ENCODE assay signal across 15 cellular contexts in genomic region chr2:55887351-55887750, GRCh38. TPM values are rescaled to one million over a fixed set of nuclear protein-coding genes. Genes with fewer than 3 reads are reported as not detected.
DNase-seq lines count a peak whose midpoint lies in the region; ATAC-seq and TF ChIP-seq lines count a peak whose summit lies in the region.
"Had no signal": no experiment of that assay in that cellular context is flagged by ENCODE, and none has a peak within 500 bp of the region (broad histone marks: within the 10 kb centered on the region; RNA-seq: fewer than 3 reads in every experiment).

No MANE protein-coding gene starts in this region.

- H3K4me1 Mint-ChIP-seq in mesothelial cell of epicardium: peaks cover 37% of the 10 kb centered on the region
- H3K4me1 Mint-ChIP-seq: activated CD4-positive, alpha-beta T cell treated with anti-CD3 and anti-CD28 coated beads, Interleukin-2, amount 10 ng/mL, durations not matched to agents 7 days and 5 days; stimulated activated effector memory CD8-positive, alpha-beta T cell treated with anti-CD3 and anti-CD28 coated beads, Interleukin-12 subunit alpha, Interleukin-12 subunit beta, amount 100 ng/mL, for 72 hours had no signal

- peaks cover 88% of the 10 kb centered on the region for H3K4me1 ChIP-seq in adipocyte (ENCODE audit: control insufficient read depth, insufficient read depth, low read length)
- H3K4me1 ChIP-seq in upper lobe of left lung: peaks cover 7 to 23% (median 13%) of the 10 kb centered on the region in 4 donors

- H3K9ac ChIP-seq in adipocyte (ENCODE audit: low read length): peak overlapping the region; percentile 74

- H3K27ac ChIP-seq in coronary artery (peak overlapping the region; percentile 65 to 84), upper lobe of left lung (peak overlapping the region in 3 of 4 donors; percentile 11 to 24 (median 18))

- H3K9me3 Mint-ChIP-seq in mesothelial cell of epicardium: no peaks in the 10 kb centered on the region
- H3K9me3 Mint-ChIP-seq: activated CD4-positive, alpha-beta T cell treated with anti-CD3 and anti-CD28 coated beads, Interleukin-2, amount 10 ng/mL, durations not matched to agents 7 days and 5 days; CD14-positive monocyte; dendritic cell treated with granulocyte-macrophage colony-stimulating factor and Interleukin-4, amounts not matched to agents 40 ng/mL and 50 ng/mL, for 4 days; H9 had no signal

- peaks cover 1% of the 10 kb centered on the region for H3K27me3 Mint-ChIP-seq in mesothelial cell of epicardium (ENCODE audit: low read depth)
- H3K27me3 Mint-ChIP-seq: dendritic cell treated with granulocyte-macrophage colony-stimulating factor and Interleukin-4, amounts not matched to agents 40 ng/mL and 50 ng/mL, for 4 days had no signal

- H3K36me3 Mint-ChIP-seq in mesothelial cell of epicardium: no peaks in the 10 kb centered on the region
- H3K36me3 Mint-ChIP-seq: CD14-positive monocyte; stimulated activated effector memory CD8-positive, alpha-beta T cell treated with anti-CD3 and anti-CD28 coated beads, Interleukin-12 subunit alpha, Interleukin-12 subunit beta, amount 100 ng/mL, for 72 hours had no signal

- TF ChIP-seq CTCF in coronary artery (IDR thresholded peaks at IDR 0.05) (no peak), mesothelial cell of epicardium (IDR thresholded peaks at IDR 0.05; ENCODE audit: unreplicated experiment) (no peak), upper lobe of left lung (IDR thresholded peaks at IDR 0.05) (no peak)

- TF ChIP-seq POLR2A in upper lobe of left lung (IDR thresholded peaks at IDR 0.05): no peak

- H3K4me3 ChIP-seq in adipocyte (ENCODE audit: low read length) (peak overlapping the region; percentile 56), coronary artery (no peak overlapping the region), upper lobe of left lung (no peak overlapping the region)

- 43 to 52% methylated on average over 2 of the region's 2 CpGs for WGBS in upper lobe of left lung, 2 donors

- no peaks in the 10 kb centered on the region for H3K27me3 ChIP-seq in adipocyte (replicated peaks; ENCODE audit: control insufficient read depth, insufficient read depth, low read length)
- no peaks in the 10 kb centered on the region for H3K27me3 ChIP-seq in upper lobe of left lung

- H3K4me3 Mint-ChIP-seq in mesothelial cell of epicardium: no peak overlapping the region
- H3K4me3 Mint-ChIP-seq: activated CD4-positive, alpha-beta T cell treated with anti-CD3 and anti-CD28 coated beads, Interleukin-2, amount 10 ng/mL, durations not matched to agents 7 days and 5 days; CD14-positive monocyte; dendritic cell treated with granulocyte-macrophage colony-stimulating factor and Interleukin-4, amounts not matched to agents 40 ng/mL and 50 ng/mL, for 4 days; H9; stimulated activated effector memory CD8-positive, alpha-beta T cell treated with anti-CD3 and anti-CD28 coated beads, Interleukin-12 subunit alpha, Interleukin-12 subunit beta, amount 100 ng/mL, for 72 hours had no signal

- peak in 1 of 2 donors; percentile 20 for ATAC-seq in upper lobe of left lung (ENCODE audit: low FRiP score in 2 of 2)
- no peak for ATAC-seq in HG03342 (IDR thresholded peaks at IDR 0.05; ENCODE audit: unreplicated experiment)
- ATAC-seq in HG02852 (IDR thresholded peaks at IDR 0.05; ENCODE audit: unreplicated experiment): no peak
- ATAC-seq: stimulated activated effector memory CD8-positive, alpha-beta T cell treated with anti-CD3 and anti-CD28 coated beads, Interleukin-12 subunit alpha, Interleukin-12 subunit beta, amount 100 ng/mL, for 72 hours had no signal

- peak overlapping the region; percentile 16 for H3K27ac Mint-ChIP-seq in mesothelial cell of epicardium
- H3K27ac Mint-ChIP-seq: activated CD4-positive, alpha-beta T cell treated with anti-CD3 and anti-CD28 coated beads, Interleukin-2, amount 10 ng/mL, durations not matched to agents 7 days and 5 days; CD14-positive monocyte; dendritic cell treated with granulocyte-macrophage colony-stimulating factor and Interleukin-4, amounts not matched to agents 40 ng/mL and 50 ng/mL, for 4 days; stimulated activated effector memory CD8-positive, alpha-beta T cell treated with anti-CD3 and anti-CD28 coated beads, Interleukin-12 subunit alpha, Interleukin-12 subunit beta, amount 100 ng/mL, for 72 hours had no signal

- H3K36me3 ChIP-seq in adipocyte (ENCODE audit: control insufficient read depth, insufficient read depth, low read length, severe bottlenecking): peaks cover 11% of the 10 kb centered on the region
- no peaks in the 10 kb centered on the region for H3K36me3 ChIP-seq in upper lobe of left lung

- H3K9me3 ChIP-seq in adipocyte (ENCODE audit: control insufficient read depth, low read length): no peaks in the 10 kb centered on the region
- H3K9me3 ChIP-seq in upper lobe of left lung: no peaks in the 10 kb centered on the region

- DNase-seq in adipocyte (ENCODE audit: low read depth) (peak; percentile 67), coronary artery (ENCODE audit: low spot score) (no peak), mesothelial cell of epicardium (ENCODE audit: low spot score in 2 of 2, unreplicated experiment in 2 of 2) (no peak), upper lobe of left lung (no peak), NCI-H1417 treated with DMSO at 0.1 percent for 48 hours (lab: John Stamatoyannopoulos, UW) (no peak)
- DNase-seq: activated CD4-positive, alpha-beta T cell treated with anti-CD3 and anti-CD28 coated beads, Interleukin-2, amount 10 ng/mL, durations not matched to agents 7 days and 5 days; DMS79; H9; NCI-H1092 treated with DMSO at 0.1 percent for 48 hours; NCI-H2227 treated with DMSO at 0.1 percent for 48 hours had no signal

- no peak for TF ChIP-seq EP300 in upper lobe of left lung (IDR thresholded peaks at IDR 0.05)

RNA-seq across cellular contexts. Expression of gene EFEMP1, which starts 36.2 kb away (rescaled TPM):
- total RNA-seq in mesothelial cell of epicardium (38.1 to 42.8 TPM (median 41.6 TPM) in 3 replicates), upper lobe of left lung (100 to 1,000 TPM in 5 of 6 donors, 10 to 100 TPM in 1; 65.0 to 293 (median 213) TPM)
- total RNA-seq: activated CD4-positive, alpha-beta T cell treated with anti-CD3 and anti-CD28 coated beads, Interleukin-2, amount 10 ng/mL, durations not matched to agents 7 days and 5 days had no signal
